8 cellular contexts compared by ENCODE assay signal in the genomic region with DNA sequence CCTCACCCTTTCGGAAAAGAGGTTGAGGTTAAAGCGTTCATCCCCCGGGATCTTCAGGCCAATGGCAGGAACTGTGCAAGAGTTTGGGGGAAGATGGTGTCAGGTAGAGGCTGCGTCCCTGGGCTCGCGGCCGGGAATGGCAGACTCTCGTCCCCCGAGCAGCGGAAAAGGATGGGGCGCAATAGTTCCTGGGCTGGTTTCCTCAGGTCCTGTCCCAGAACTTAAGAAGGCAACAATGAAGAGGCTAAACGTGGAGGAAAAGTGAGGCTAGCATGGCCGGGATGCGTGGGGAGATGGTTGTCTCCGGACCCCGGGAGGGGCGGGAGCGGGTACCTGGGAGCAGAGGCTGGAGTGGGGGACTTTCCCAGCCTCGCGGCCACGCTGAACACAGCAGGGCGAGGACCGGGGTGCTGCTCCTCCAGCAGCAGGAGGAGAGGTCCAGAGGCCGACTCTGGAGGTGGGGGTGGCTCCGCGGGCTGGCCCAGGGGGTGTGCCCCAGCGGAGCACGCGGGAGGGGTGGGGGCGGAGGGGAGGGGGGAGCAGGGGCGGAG. TPM values are rescaled to one million over a fixed set of nuclear protein-coding genes. Genes with fewer than 3 reads are reported as not detected.
DNase-seq lines count a peak whose midpoint lies in the region; ATAC-seq and TF ChIP-seq lines count a peak whose summit lies in the region.

No MANE protein-coding gene starts in this region.

- DNase-seq in HT-29 (ENCODE audit: low spot score) (peak; percentile 23), adipocyte (ENCODE audit: low read depth) (peak; percentile 33), GM10248 (ENCODE audit: extremely low spot score) (no peak)
- no peak for DNase-seq in stimulated activated naive B cell treated with anti-CD40 and anti-IgM and Interleukin-4, amounts not matched to agents 10 μg/mL and 1 μg/mL and 100 μg/mL, for 72 hours

- peaks cover 41 to 70% of the 10 kb centered on the region in 2 donors for H3K4me1 Mint-ChIP-seq in stimulated activated naive B cell treated with anti-CD40 and anti-IgM and Interleukin-4, amounts not matched to agents 10 μg/mL and 1 μg/mL and 100 μg/mL, for 72 hours

- H3K27me3 Mint-ChIP-seq in stimulated activated naive B cell treated with anti-CD40 and anti-IgM and Interleukin-4, amounts not matched to agents 10 μg/mL and 1 μg/mL and 100 μg/mL, for 72 hours: no peaks in the 10 kb centered on the region

- H3K36me3 Mint-ChIP-seq in stimulated activated naive B cell treated with anti-CD40 and anti-IgM and Interleukin-4, amounts not matched to agents 10 μg/mL and 1 μg/mL and 100 μg/mL, for 72 hours: peaks cover 35 to 39% of the 10 kb centered on the region in 2 donors

- H3K9me3 Mint-ChIP-seq in stimulated activated naive B cell treated with anti-CD40 and anti-IgM and Interleukin-4, amounts not matched to agents 10 μg/mL and 1 μg/mL and 100 μg/mL, for 72 hours: no peaks in the 10 kb centered on the region

- H3K36me3 ChIP-seq in ES-I3 (ENCODE audit: insufficient read depth, low read length) (no peaks in the 10 kb centered on the region), adipocyte (ENCODE audit: control insufficient read depth, insufficient read depth, low read length, severe bottlenecking) (no peaks in the 10 kb centered on the region)

- POLR2A ChIA-PET in GM10248 (lab: Yijun Ruan, JAX): interaction anchor here (1.2 to 2.9 kb wide), 3 partner anchors 10 to 24 kb away, joined by 3 to 12 read pairs (median 10); no protein-coding TSS in a partner anchor

- H3K27me3 ChIP-seq in adipocyte (replicated peaks; ENCODE audit: control insufficient read depth, insufficient read depth, low read length): peaks cover 52% of the 10 kb centered on the region

- peak overlapping the region; percentile 41; the same call in 1 of the 2 replicates for H3K9ac ChIP-seq in ES-I3 (ENCODE audit: low read depth, low read length)
- H3K9ac ChIP-seq in adipocyte (ENCODE audit: low read length): no peak overlapping the region

- H3K4me3 Mint-ChIP-seq in stimulated activated naive B cell treated with anti-CD40 and anti-IgM and Interleukin-4, amounts not matched to agents 10 μg/mL and 1 μg/mL and 100 μg/mL, for 72 hours: peak overlapping the region; percentile 91 to 99

- H3K4me3 ChIP-seq in adipocyte (ENCODE audit: low read length) (peak overlapping the region; percentile 52), iPS-18c (ENCODE audit: insufficient read depth, low read depth, low read length) (peak overlapping the region; percentile 65)

- ATAC-seq in stimulated activated naive B cell treated with anti-CD40 and anti-IgM and Interleukin-4, amounts not matched to agents 10 μg/mL and 1 μg/mL and 100 μg/mL, for 72 hours (replicated peaks): peak; percentile 17 to 21
- ATAC-seq in HG03439 (IDR thresholded peaks at IDR 0.05; ENCODE audit: unreplicated experiment) (no peak), GM19351 (IDR thresholded peaks at IDR 0.05; ENCODE audit: unreplicated experiment) (no peak)

- CTCF ChIA-PET in GM10248 (lab: Yijun Ruan, JAX): interaction anchor here (1.1 to 11.8 kb wide), 5 partner anchors 9 to 153 kb away, joined by 3 to 140 read pairs (median 3); no protein-coding TSS in a partner anchor

- peaks cover 3% of the 10 kb centered on the region; the same call in 1 of the 2 replicates for H3K4me1 ChIP-seq in ES-I3 (ENCODE audit: insufficient read depth, low read length)
- H3K4me1 ChIP-seq in adipocyte (ENCODE audit: control insufficient read depth, insufficient read depth, low read length): peaks cover 6% of the 10 kb centered on the region

- H3K27ac Mint-ChIP-seq in stimulated activated naive B cell treated with anti-CD40 and anti-IgM and Interleukin-4, amounts not matched to agents 10 μg/mL and 1 μg/mL and 100 μg/mL, for 72 hours: peak overlapping the region; percentile 96

- TF ChIP-seq CTCF in GM10248 (IDR thresholded peaks at IDR 0.05; ENCODE audit: control extremely low read depth, extremely low read depth, low read depth, missing control alignments): no peak

- no peaks in the 10 kb centered on the region for H3K9me3 ChIP-seq in ES-I3 (ENCODE audit: control insufficient read depth, insufficient read depth, low read length)
- no peaks in the 10 kb centered on the region for H3K9me3 ChIP-seq in adipocyte (ENCODE audit: control insufficient read depth, low read length)
- peaks cover 2% of the 10 kb centered on the region for H3K9me3 ChIP-seq in iPS-18c (ENCODE audit: control insufficient read depth, insufficient read depth, low read length)

RNA-seq across cellular contexts. Expression of gene IRF5, which starts 0.9 kb away (rescaled TPM):
- 17.9 and 19.1 TPM in 2 replicates for total RNA-seq in HT-29 (2014; rRNA removed; shearing (Covaris generic))

RNA-seq across cellular contexts. Expression of gene KCP, which starts 28.1 kb away (rescaled TPM):
- 1.0 and 1.2 TPM in 2 replicates for total RNA-seq in HT-29 (2014; rRNA removed; shearing (Covaris generic))

Comparison
In these comparisons a context has a peak if more than half of its experiments do, and no peak if none do; other contexts are left out.
1. DNase-seq: peak in HT-29 (single experiment) and adipocyte (single experiment); none in stimulated activated naive B cell treated with anti-CD40 and anti-IgM and Interleukin-4, amounts not matched to agents 10 μg/mL and 1 μg/mL and 100 μg/mL, for 72 hours (single experiment) and GM10248 (single experiment).
2. ATAC-seq: peak in stimulated activated naive B cell treated with anti-CD40 and anti-IgM and Interleukin-4, amounts not matched to agents 10 μg/mL and 1 μg/mL and 100 μg/mL, for 72 hours (2 of 2); none in HG03439 (single experiment) and GM19351 (single experiment).